Comparison of ENCODE assay signal across 10 cellular contexts in the genomic region with DNA sequence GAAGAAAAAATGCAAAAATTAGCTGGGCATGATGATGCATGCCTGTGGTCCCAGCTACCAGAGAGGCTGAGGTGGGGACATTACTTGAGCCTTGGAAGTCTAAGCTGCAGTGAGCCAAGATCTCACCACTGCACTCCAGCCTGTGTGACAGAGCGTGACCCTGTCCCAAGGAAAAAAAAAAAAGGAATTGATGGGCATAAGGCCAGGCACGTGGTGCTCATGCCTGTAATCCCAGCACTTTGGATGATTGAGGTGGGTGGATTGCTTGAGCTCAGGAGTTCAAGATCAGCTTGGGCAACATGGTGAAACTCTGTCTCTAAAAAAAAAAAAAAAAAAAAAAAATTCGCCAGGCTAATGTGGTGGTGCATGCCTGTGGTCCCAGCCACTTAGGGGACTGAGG.
"Had no signal": no experiment of that assay in that cellular context is flagged by ENCODE, and none has a peak within 500 bp of the region (broad histone marks: within the 10 kb centered on the region; RNA-seq: fewer than 3 reads in every experiment).

No MANE protein-coding gene starts in this region.

- H3K4me1 ChIP-seq: parathyroid adenoma, vagina had no signal

- H3K4me3 ChIP-seq: gastroesophageal sphincter, tibial artery, vagina had no signal

- ATAC-seq: gastroesophageal sphincter; left lobe of liver; stimulated activated memory B cell treated with anti-CD40 and anti-IgM and Interleukin-4, amounts not matched to agents 10 μg/mL and 1 μg/mL and 100 μg/mL, for 72 hours had no signal

- H3K27ac ChIP-seq: parathyroid adenoma, vagina had no signal

- H3K27me3 ChIP-seq: gastroesophageal sphincter, tibial artery, vagina had no signal

- DNase-seq: activated CD4-positive, alpha-beta T cell treated with anti-CD3 and anti-CD28 coated beads, Interleukin-2, amount 50 U/mL, for 48 hours; activated naive CD4-positive, alpha-beta T cell treated with anti-CD3 and anti-CD28 coated beads, Interleukin-2, amount 10 ng/mL, durations not matched to agents 7 days and 5 days; mammary epithelial cell; naive B cell; tibial artery had no signal

- H3K36me3 ChIP-seq: gastroesophageal sphincter, tibial artery, vagina had no signal

- H3K9me3 ChIP-seq: gastroesophageal sphincter, tibial artery, vagina had no signal
